Comparison of ENCODE assay signal across 18 cellular contexts in the genomic region with DNA sequence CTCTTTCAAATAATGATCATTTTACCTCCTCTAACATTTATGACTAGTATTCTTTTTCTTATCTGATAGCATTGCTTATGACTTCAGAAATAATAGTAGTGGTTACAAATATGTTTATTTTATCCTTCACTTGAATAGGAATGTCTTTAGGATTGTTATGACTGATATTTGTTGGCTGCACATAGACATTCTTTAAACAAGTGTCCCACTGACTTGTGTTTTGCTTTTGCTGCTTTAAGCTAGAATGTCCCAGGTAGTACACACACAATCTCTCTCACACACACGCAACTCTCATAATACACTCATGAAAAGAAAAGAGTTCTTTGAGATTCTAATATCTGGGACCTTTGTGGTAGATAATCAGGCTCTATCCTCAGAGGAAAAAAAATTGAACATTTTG. TPM values are rescaled to one million over a fixed set of nuclear protein-coding genes. Genes with fewer than 3 reads are reported as not detected.
DNase-seq lines count a peak whose midpoint lies in the region; ATAC-seq and TF ChIP-seq lines count a peak whose summit lies in the region.
"Had no signal": no experiment of that assay in that cellular context is flagged by ENCODE, and none has a peak within 500 bp of the region (broad histone marks: within the 10 kb centered on the region; RNA-seq: fewer than 3 reads in every experiment).

No MANE protein-coding gene starts in this region.

- CTCF ChIA-PET in AG04449 (lab: Yijun Ruan, JAX) (interaction anchor here (1.1 kb wide), 1 partner anchor 15 kb away, joined by 3 read pairs; no protein-coding TSS in a partner anchor), WTC11 (lab: Charles Lee) (no interaction called here)

- H3K4me3 ChIP-seq in AG04449 (ENCODE audit: low read depth, low read length), result no peak overlapping the region
- H3K4me3 ChIP-seq in cardiac fibroblast (replicated peaks in 1 of 2; ENCODE audit: low read depth in 2 of 2, low read length in 2 of 2), result no peak overlapping the region
- H3K4me3 ChIP-seq: A549, MG63, PC-9, SJCRH30 had no signal

- H3K4me1 Mint-ChIP-seq in WTC11, result peaks cover 28% of the 10 kb centered on the region
- H3K4me1 Mint-ChIP-seq: CD14-positive monocyte had no signal

- DNase-seq in AG04449 (ENCODE audit: low read depth, low spot score) (peak; percentile 24), WTC11 (ENCODE audit: low spot score) (no peak), cardiac fibroblast (ENCODE audit: low read depth in 2 of 2) (peak; percentile 21 to 80), non-pigmented ciliary epithelial cell (ENCODE audit: low read depth) (peak; percentile 43), D341Med (ENCODE audit: low spot score) (no peak), NCI-H2171 treated with DMSO at 0.1 percent for 48 hours (lab: John Stamatoyannopoulos, UW) (no peak), NCI-H2227 (lab: John Stamatoyannopoulos, UW; ENCODE audit: unreplicated experiment) (no peak), HPDE6-E6E7 (ENCODE audit: extremely low spot score) (no peak)
- DNase-seq: AML-193, COR-L47, DMS153, MG63, NCI-H1092 treated with DMSO at 0.1 percent for 48 hours, NCI-H345, PC-9, SJCRH30 had no signal

- POLR2A ChIA-PET in AG04449 (lab: Yijun Ruan, JAX) (no interaction called here), WTC11 (lab: Charles Lee) (no interaction called here)

- no peak for TF ChIP-seq CTCF in AG04449 (IDR thresholded peaks at IDR 0.05; ENCODE audit: insufficient read depth, low read length, missing control alignments)
- no peak for TF ChIP-seq CTCF in WTC11 (IDR thresholded peaks at IDR 0.05)
- TF ChIP-seq CTCF in cardiac fibroblast (IDR thresholded peaks at IDR 0.05; ENCODE audit: low read depth, low read length), result no peak

- H3K27ac Mint-ChIP-seq in WTC11, result peak overlapping the region; percentile 87; the same call in 1 of the 2 replicates
- H3K27ac Mint-ChIP-seq: CD14-positive monocyte had no signal

- H3K9me3 Mint-ChIP-seq in WTC11, result peaks cover 5% of the 10 kb centered on the region
- H3K9me3 Mint-ChIP-seq: CD14-positive monocyte had no signal

- H3K27me3 Mint-ChIP-seq in WTC11 (ENCODE audit: low read depth), result peaks cover 73% of the 10 kb centered on the region

- H3K36me3 Mint-ChIP-seq in WTC11, result no peaks in the 10 kb centered on the region; the same call in 1 of the 2 replicates

- ATAC-seq in WTC11, result no peak
- ATAC-seq: A549 had no signal

- no peak overlapping the region for H3K4me3 Mint-ChIP-seq in WTC11
- H3K4me3 Mint-ChIP-seq: CD14-positive monocyte had no signal

TF ChIP-seq in WTC11, 78 proteins besides CTCF, POLR2A, EP300 and RAD21 (continues in another document):
- TF ChIP-seq, protein P1, sequence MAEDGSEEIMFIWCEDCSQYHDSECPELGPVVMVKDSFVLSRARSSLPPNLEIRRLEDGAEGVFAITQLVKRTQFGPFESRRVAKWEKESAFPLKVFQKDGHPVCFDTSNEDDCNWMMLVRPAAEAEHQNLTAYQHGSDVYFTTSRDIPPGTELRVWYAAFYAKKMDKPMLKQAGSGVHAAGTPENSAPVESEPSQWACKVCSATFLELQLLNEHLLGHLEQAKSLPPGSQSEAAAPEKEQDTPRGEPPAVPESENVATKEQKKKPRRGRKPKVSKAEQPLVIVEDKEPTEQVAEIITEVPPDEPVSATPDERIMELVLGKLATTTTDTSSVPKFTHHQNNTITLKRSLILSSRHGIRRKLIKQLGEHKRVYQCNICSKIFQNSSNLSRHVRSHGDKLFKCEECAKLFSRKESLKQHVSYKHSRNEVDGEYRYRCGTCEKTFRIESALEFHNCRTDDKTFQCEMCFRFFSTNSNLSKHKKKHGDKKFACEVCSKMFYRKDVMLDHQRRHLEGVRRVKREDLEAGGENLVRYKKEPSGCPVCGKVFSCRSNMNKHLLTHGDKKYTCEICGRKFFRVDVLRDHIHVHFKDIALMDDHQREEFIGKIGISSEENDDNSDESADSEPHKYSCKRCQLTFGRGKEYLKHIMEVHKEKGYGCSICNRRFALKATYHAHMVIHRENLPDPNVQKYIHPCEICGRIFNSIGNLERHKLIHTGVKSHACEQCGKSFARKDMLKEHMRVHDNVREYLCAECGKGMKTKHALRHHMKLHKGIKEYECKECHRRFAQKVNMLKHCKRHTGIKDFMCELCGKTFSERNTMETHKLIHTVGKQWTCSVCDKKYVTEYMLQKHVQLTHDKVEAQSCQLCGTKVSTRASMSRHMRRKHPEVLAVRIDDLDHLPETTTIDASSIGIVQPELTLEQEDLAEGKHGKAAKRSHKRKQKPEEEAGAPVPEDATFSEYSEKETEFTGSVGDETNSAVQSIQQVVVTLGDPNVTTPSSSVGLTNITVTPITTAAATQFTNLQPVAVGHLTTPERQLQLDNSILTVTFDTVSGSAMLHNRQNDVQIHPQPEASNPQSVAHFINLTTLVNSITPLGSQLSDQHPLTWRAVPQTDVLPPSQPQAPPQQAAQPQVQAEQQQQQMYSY (CRISPR knock-in tag; IDR thresholded peaks at IDR 0.05), result no peak
- TF ChIP-seq NFATC4 (CRISPR knock-in tag; IDR thresholded peaks at IDR 0.05) (no peak), FOXK1 (CRISPR knock-in tag; IDR thresholded peaks at IDR 0.05) (no peak), GRHL2 (CRISPR knock-in tag; IDR thresholded peaks at IDR 0.05; ENCODE audit: insufficient replicate concordance, severe bottlenecking) (no peak), MYBL2 (CRISPR knock-in tag; IDR thresholded peaks at IDR 0.05) (no peak), SP1 (CRISPR knock-in tag; conservative IDR thresholded peaks at IDR 0.05) (no peak), CREM (CRISPR knock-in tag; IDR thresholded peaks at IDR 0.05) (no peak), TCF7 (CRISPR knock-in tag; IDR thresholded peaks at IDR 0.05; ENCODE audit: low read depth) (no peak), IRF2 (CRISPR knock-in tag; IDR thresholded peaks at IDR 0.05; ENCODE audit: borderline replicate concordance, low read depth) (no peak), SMAD4 (CRISPR knock-in tag; IDR thresholded peaks at IDR 0.05) (no peak)
- TF ChIP-seq, protein P2, sequence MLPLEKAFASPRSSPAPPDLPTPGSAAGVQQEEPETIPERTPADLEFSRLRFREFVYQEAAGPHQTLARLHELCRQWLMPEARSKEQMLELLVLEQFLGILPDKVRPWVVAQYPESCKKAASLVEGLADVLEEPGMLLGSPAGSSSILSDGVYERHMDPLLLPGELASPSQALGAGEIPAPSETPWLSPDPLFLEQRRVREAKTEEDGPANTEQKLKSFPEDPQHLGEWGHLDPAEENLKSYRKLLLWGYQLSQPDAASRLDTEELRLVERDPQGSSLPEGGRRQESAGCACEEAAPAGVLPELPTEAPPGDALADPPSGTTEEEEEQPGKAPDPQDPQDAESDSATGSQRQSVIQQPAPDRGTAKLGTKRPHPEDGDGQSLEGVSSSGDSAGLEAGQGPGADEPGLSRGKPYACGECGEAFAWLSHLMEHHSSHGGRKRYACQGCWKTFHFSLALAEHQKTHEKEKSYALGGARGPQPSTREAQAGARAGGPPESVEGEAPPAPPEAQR (CRISPR knock-in tag; IDR thresholded peaks at IDR 0.05), result no peak
- TF ChIP-seq, protein P3, sequence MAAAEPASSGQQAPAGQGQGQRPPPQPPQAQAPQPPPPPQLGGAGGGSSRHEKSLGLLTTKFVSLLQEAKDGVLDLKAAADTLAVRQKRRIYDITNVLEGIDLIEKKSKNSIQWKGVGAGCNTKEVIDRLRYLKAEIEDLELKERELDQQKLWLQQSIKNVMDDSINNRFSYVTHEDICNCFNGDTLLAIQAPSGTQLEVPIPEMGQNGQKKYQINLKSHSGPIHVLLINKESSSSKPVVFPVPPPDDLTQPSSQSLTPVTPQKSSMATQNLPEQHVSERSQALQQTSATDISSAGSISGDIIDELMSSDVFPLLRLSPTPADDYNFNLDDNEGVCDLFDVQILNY (CRISPR knock-in tag; IDR thresholded peaks at IDR 0.05), result no peak
- TF ChIP-seq, protein P4, sequence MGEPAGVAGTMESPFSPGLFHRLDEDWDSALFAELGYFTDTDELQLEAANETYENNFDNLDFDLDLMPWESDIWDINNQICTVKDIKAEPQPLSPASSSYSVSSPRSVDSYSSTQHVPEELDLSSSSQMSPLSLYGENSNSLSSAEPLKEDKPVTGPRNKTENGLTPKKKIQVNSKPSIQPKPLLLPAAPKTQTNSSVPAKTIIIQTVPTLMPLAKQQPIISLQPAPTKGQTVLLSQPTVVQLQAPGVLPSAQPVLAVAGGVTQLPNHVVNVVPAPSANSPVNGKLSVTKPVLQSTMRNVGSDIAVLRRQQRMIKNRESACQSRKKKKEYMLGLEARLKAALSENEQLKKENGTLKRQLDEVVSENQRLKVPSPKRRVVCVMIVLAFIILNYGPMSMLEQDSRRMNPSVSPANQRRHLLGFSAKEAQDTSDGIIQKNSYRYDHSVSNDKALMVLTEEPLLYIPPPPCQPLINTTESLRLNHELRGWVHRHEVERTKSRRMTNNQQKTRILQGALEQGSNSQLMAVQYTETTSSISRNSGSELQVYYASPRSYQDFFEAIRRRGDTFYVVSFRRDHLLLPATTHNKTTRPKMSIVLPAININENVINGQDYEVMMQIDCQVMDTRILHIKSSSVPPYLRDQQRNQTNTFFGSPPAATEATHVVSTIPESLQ (CRISPR knock-in tag; IDR thresholded peaks at IDR 0.05), result no peak

RNA-seq across cellular contexts. Expression of a gene that starts 21.6 kb away (rescaled TPM):
- total RNA-seq in WTC11 (2021), result 17.2 to 20.6 TPM (median 17.6 TPM) in 3 replicates

RNA-seq across cellular contexts. Expression of a gene that starts 21.9 kb away (rescaled TPM):
- total RNA-seq in WTC11 (2021), result 44.4 to 55.4 TPM (median 45.6 TPM) in 3 replicates

Comparison
In these comparisons a context has a peak if more than half of its experiments do, and no peak if none do; other contexts are left out.
1. DNase-seq: peak in AG04449 (single experiment), cardiac fibroblast (2 of 2) and non-pigmented ciliary epithelial cell (single experiment); none in WTC11 (single experiment), D341Med (single experiment), NCI-H2171 treated with DMSO at 0.1 percent for 48 hours (single experiment), NCI-H2227 (single experiment) and HPDE6-E6E7 (single experiment).